1 cellular context compared by ENCODE assay signal in the genomic region with DNA sequence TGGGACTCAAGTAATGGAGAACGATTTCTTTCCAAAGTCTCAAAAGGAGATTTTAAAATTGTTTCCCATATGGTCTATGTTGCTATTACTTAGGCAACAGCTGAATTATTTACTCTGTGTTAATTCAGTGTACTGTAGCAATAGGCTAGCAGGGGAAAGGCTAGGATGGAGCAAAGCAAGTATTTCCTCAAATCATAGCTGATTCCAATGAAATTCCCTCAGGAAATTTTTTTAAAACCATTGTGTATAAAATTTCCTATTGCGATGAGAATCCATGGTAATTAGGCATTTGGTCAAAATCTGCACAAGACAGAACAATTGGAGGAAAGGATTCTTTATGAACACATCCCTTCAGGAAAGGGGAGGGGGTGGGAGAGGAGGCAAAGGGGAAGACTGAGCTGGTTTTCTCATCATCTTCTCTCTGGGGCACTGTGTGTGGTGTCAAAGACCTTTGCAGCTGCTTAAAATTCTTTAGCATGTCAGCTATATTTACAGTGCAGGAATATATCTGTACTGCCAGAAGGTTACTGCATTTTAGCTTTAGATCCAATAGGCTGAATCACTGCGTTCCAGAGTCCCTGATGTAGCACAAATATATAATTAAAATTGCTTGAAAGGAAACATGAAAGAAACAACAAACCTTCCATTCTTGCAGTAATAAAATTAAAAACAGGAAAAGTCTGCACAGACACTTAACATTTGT.
TF ChIP-seq lines count a peak whose summit lies in the region.

No MANE protein-coding gene starts in this region.

TF ChIP-seq in HEK293, 187 proteins besides CTCF, POLR2A, EP300 and RAD21 (continued from another document):
- TF ChIP-seq, protein P1, sequence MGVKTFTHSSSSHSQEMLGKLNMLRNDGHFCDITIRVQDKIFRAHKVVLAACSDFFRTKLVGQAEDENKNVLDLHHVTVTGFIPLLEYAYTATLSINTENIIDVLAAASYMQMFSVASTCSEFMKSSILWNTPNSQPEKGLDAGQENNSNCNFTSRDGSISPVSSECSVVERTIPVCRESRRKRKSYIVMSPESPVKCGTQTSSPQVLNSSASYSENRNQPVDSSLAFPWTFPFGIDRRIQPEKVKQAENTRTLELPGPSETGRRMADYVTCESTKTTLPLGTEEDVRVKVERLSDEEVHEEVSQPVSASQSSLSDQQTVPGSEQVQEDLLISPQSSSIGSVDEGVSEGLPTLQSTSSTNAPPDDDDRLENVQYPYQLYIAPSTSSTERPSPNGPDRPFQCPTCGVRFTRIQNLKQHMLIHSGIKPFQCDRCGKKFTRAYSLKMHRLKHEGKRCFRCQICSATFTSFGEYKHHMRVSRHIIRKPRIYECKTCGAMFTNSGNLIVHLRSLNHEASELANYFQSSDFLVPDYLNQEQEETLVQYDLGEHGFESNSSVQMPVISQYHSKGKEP (tag by site-specific recombination; IDR thresholded peaks at IDR 0.05), result peak; percentile 85
